ENCODE assay signal across 8 cellular contexts in genomic region chr2:166375205-166375735, GRCh38. TPM values are rescaled to one million over a fixed set of nuclear protein-coding genes. Genes with fewer than 3 reads are reported as not detected.
DNase-seq lines count a peak whose midpoint lies in the region; ATAC-seq, FAIRE-seq and TF ChIP-seq lines count a peak whose summit lies in the region.

No MANE protein-coding gene starts in this region.

- no peak overlapping the region for H3K27ac ChIP-seq in GM23338 (ENCODE audit: low read depth)
- H3K27ac ChIP-seq in RWPE2 (ENCODE audit: poor library complexity, severe bottlenecking): no peak overlapping the region
- no peak overlapping the region for H3K27ac ChIP-seq in OCI-LY7 (ENCODE audit: low read depth, low read length, poor library complexity, severe bottlenecking)

- ATAC-seq in GM23338 (peak; percentile 4; the same call in 1 of the 3 replicates), RWPE2 (ENCODE audit: low read depth) (peak; percentile 8; the same call in 2 of the 3 replicates), HG03108 (IDR thresholded peaks at IDR 0.05; ENCODE audit: unreplicated experiment) (no peak)

- H3K27me3 Mint-ChIP-seq in GM23338 (ENCODE audit: insufficient read depth, low read depth, poor library complexity): peaks cover 3% of the 10 kb centered on the region
- H3K27me3 Mint-ChIP-seq in progenitor cell of endocrine pancreas: peaks cover 24% of the 10 kb centered on the region

- intact Hi-C loops in OCI-LY7 (cut with micrococcal nuclease; ENCODE audit: unreplicated experiment): no loop called here

- no TSS peak for BruUV-seq in OCI-LY7 (replicated peaks; lab: Mats Ljungman, UMichigan)

- H3K36me3 ChIP-seq in GM23338 (ENCODE audit: insufficient read depth): no peaks in the 10 kb centered on the region
- no peaks in the 10 kb centered on the region for H3K36me3 ChIP-seq in RWPE2 (ENCODE audit: low read depth)
- no peaks in the 10 kb centered on the region for H3K36me3 ChIP-seq in OCI-LY7 (ENCODE audit: insufficient read depth, low read length)

- TF ChIP-seq CTCF in GM23338 (conservative IDR thresholded peaks at IDR 0.05; ENCODE audit: low read depth in 2 of 2) (peak in 1 of 2 experiments; percentile 0; a peak in 1 of 4 replicates), RWPE2 (IDR thresholded peaks at IDR 0.05; ENCODE audit: poor library complexity, severe bottlenecking) (no peak), fibroblast of villous mesenchyme (IDR thresholded peaks at IDR 0.05; ENCODE audit: insufficient read depth, low read depth, low read length) (no peak), progenitor cell of endocrine pancreas (IDR thresholded peaks at IDR 0.05; ENCODE audit: unreplicated experiment) (no peak), OCI-LY7 (conservative IDR thresholded peaks at IDR 0.05; ENCODE audit: low read length) (no peak)

- H4K20me1 ChIP-seq in GM23338 (replicated peaks; ENCODE audit: insufficient read depth) (no peaks in the 10 kb centered on the region), OCI-LY7 (ENCODE audit: insufficient read depth, low read length) (no peaks in the 10 kb centered on the region)

- H3K4me1 Mint-ChIP-seq in GM23338: peaks cover 43% of the 10 kb centered on the region
- peaks cover 31% of the 10 kb centered on the region for H3K4me1 Mint-ChIP-seq in progenitor cell of endocrine pancreas (ENCODE audit: low read depth)

- H3K9me3 ChIP-seq in RWPE2 (ENCODE audit: severe bottlenecking) (no peaks in the 10 kb centered on the region), OCI-LY7 (ENCODE audit: low read length) (no peaks in the 10 kb centered on the region)

- H3F3A ChIP-seq in GM23338 (replicated peaks; ENCODE audit: low read depth): no peaks in the 10 kb centered on the region

- H3K36me3 Mint-ChIP-seq in GM23338 (ENCODE audit: low read depth) (no peaks in the 10 kb centered on the region), progenitor cell of endocrine pancreas (ENCODE audit: insufficient read depth) (no peaks in the 10 kb centered on the region)

- H3K4me2 ChIP-seq in GM23338 (peak overlapping the region; percentile 72), OCI-LY7 (ENCODE audit: low read length) (no peak overlapping the region)

- DNase-seq in D341Med (ENCODE audit: low spot score) (peak; percentile 16), GM23338 (ENCODE audit: low spot score) (peak; percentile 32), RWPE2 (ENCODE audit: low spot score) (no peak), fibroblast of villous mesenchyme (ENCODE audit: low read depth) (peak; percentile 24), progenitor cell of endocrine pancreas (ENCODE audit: low spot score, unreplicated experiment) (no peak), GM19239 (ENCODE audit: insufficient read length, low spot score) (no peak), OCI-LY7 (ENCODE audit: low spot score) (no peak)

- CTCF ChIA-PET in OCI-LY7 (lab: Charles Lee; ENCODE audit: unreplicated experiment): no interaction called here

- POLR2A ChIA-PET in OCI-LY7 (lab: Charles Lee): no interaction called here

- H2AFZ ChIP-seq in GM23338 (peak overlapping the region; percentile 92), OCI-LY7 (ENCODE audit: low read length) (no peak overlapping the region)

- H3K9me2 ChIP-seq in GM23338 (ENCODE audit: insufficient read depth) (no peaks in the 10 kb centered on the region), OCI-LY7 (ENCODE audit: insufficient read depth, low read length) (no peaks in the 10 kb centered on the region)

- H3K9me3 Mint-ChIP-seq in GM23338 (no peaks in the 10 kb centered on the region), progenitor cell of endocrine pancreas (ENCODE audit: low read depth) (no peaks in the 10 kb centered on the region)

- H3K4me3 Mint-ChIP-seq in GM23338 (peak overlapping the region; percentile 89), progenitor cell of endocrine pancreas (ENCODE audit: low read depth) (peak overlapping the region; percentile 94)

- H3K4me3 ChIP-seq in GM23338 (peak overlapping the region; percentile 88), RWPE2 (ENCODE audit: severe bottlenecking) (peak overlapping the region; percentile 34), fibroblast of villous mesenchyme (ENCODE audit: low read depth, low read length) (peak overlapping the region; percentile 63), OCI-LY7 (ENCODE audit: low read depth, low read length, poor library complexity, severe bottlenecking) (no peak overlapping the region)

- H3K4me1 ChIP-seq in GM23338 (ENCODE audit: insufficient read depth) (peaks cover 31% of the 10 kb centered on the region), RWPE2 (ENCODE audit: insufficient read depth, poor library complexity, severe bottlenecking) (no peaks in the 10 kb centered on the region), OCI-LY7 (ENCODE audit: insufficient read depth, low read length, poor library complexity, severe bottlenecking) (no peaks in the 10 kb centered on the region)

- no peaks in the 10 kb centered on the region for H3K27me3 ChIP-seq in GM23338 (ENCODE audit: insufficient read depth)
- peaks cover 14% of the 10 kb centered on the region for H3K27me3 ChIP-seq in RWPE2 (ENCODE audit: insufficient read depth, poor library complexity, severe bottlenecking)

- no peaks in the 10 kb centered on the region for H3K79me2 ChIP-seq in GM23338 (replicated peaks; ENCODE audit: insufficient read depth)
- no peaks in the 10 kb centered on the region for H3K79me2 ChIP-seq in OCI-LY7 (ENCODE audit: insufficient read depth, low read depth, low read length)

- H3K27ac Mint-ChIP-seq in GM23338: no peak overlapping the region
- peak overlapping the region; percentile 94 for H3K27ac Mint-ChIP-seq in progenitor cell of endocrine pancreas

- FAIRE-seq in GM19239 (lab: Jason Lieb, UNC): no peak

TF ChIP-seq in GM23338, 12 proteins besides CTCF, POLR2A, EP300 and RAD21 (continues in another document):
- no peak for TF ChIP-seq EZH2phosphoT487 (IDR thresholded peaks at IDR 0.05; ENCODE audit: unreplicated experiment)
- TF ChIP-seq EZH2 (IDR thresholded peaks at IDR 0.05; ENCODE audit: low read depth, unreplicated experiment): no peak
- no peak for TF ChIP-seq STAT1 (IDR thresholded peaks at IDR 0.05; ENCODE audit: unreplicated experiment)
- no peak for TF ChIP-seq JUNB (IDR thresholded peaks at IDR 0.05; ENCODE audit: unreplicated experiment)
- TF ChIP-seq ZNF114 (CRISPR knock-in tag; IDR thresholded peaks at IDR 0.05): no peak
- no peak for TF ChIP-seq REST (IDR thresholded peaks at IDR 0.05; ENCODE audit: unreplicated experiment)
- TF ChIP-seq NANOG (IDR thresholded peaks at IDR 0.05; ENCODE audit: borderline replicate concordance): no peak
- no peak for TF ChIP-seq ZNF331 (CRISPR knock-in tag; IDR thresholded peaks at IDR 0.05; ENCODE audit: low read depth)
- TF ChIP-seq POLR2AphosphoS5 (IDR thresholded peaks at IDR 0.05; ENCODE audit: low read depth): no peak
- TF ChIP-seq ETS1 (IDR thresholded peaks at IDR 0.05): no peak
- TF ChIP-seq CREB1 (CRISPR knock-in tag; IDR thresholded peaks at IDR 0.05; ENCODE audit: low read depth): no peak

RNA-seq across cellular contexts. Expression of gene SCN9A, which starts 0.5 kb away (rescaled TPM):
- 8.8 and 10.5 TPM in 2 replicates for total RNA-seq in GM23338 (2014; rRNA removed; shearing (Covaris generic))
- polyA plus RNA-seq in GM23338 (2016; fragmentation: Nextera tagmentation; extraction: Ambion mirVana): 8.1 and 9.5 TPM in 2 replicates
- total RNA-seq in fibroblast of villous mesenchyme (43.5 and 72.1 TPM in 2 replicates), progenitor cell of endocrine pancreas (23.5 and 23.7 TPM in 2 replicates), OCI-LY7 (2022) (not detected in 2 replicates)
- not detected in 2 replicates for total RNA-seq in OCI-LY7 (2014; rRNA removed; shearing (Covaris generic))

Comparison
In these comparisons a context has a peak if more than half of its experiments do, and no peak if none do; other contexts are left out.
1. DNase-seq: peak in D341Med (single experiment), GM23338 (single experiment) and fibroblast of villous mesenchyme (single experiment); none in RWPE2 (single experiment), progenitor cell of endocrine pancreas (single experiment), GM19239 (single experiment) and OCI-LY7 (single experiment).